ENCODE assay signal across 5 cellular contexts in genomic region chr14:56870336-56870735, GRCh38.
"Had no signal": no experiment of that assay in that cellular context is flagged by ENCODE, and none has a peak within 500 bp of the region (broad histone marks: within the 10 kb centered on the region; RNA-seq: fewer than 3 reads in every experiment).

No MANE protein-coding gene starts in this region.

- ATAC-seq: GM23338, K562 had no signal

- H3K4me2 ChIP-seq: GM23338 had no signal

- DNase-seq: H9, HCEC 1CT, IMR-90 had no signal

- H3K27ac Mint-ChIP-seq: GM23338, H9 had no signal

- H3K4me3 ChIP-seq: GM23338, K562 had no signal

- H3K9me3 Mint-ChIP-seq: GM23338, H9 had no signal

- H2AFZ ChIP-seq: GM23338 had no signal

- H3K4me3 Mint-ChIP-seq: GM23338, H9 had no signal
